ENCODE assay signal across 3 cellular contexts in the genomic region with DNA sequence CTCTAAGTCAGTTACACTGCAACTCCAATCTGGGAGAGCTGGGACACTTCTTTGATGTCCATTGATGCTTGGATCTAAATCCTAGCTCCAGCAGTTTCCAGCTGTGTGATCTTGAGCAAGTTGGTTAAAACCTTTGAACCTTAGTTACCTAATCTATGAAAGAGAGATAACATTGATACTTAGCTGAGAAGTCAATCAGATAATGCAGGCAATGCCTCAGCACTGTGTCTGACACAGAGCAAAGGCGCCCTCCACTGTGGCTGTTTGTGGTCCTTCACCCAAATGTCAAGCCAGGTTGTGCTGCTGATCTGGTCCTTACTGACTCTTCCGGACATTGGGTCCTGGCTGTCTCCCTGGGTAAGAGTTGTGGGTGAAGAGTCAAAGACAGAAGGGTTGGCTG.
A peak's percentile ranks its signal among the peaks of the same experiment; 100 is the strongest.
TF ChIP-seq lines count a peak whose summit lies in the region.

No MANE protein-coding gene starts in this region.

TF ChIP-seq in HCT116, 20 proteins besides CTCF, POLR2A, EP300 and RAD21 (continues in another document):
- TF ChIP-seq EZH2 (IDR thresholded peaks at IDR 0.05) (no peak), SP1 (IDR thresholded peaks at IDR 0.05; ENCODE audit: low read depth) (no peak), FOSL1 (IDR thresholded peaks at IDR 0.05; ENCODE audit: low read depth) (no peak), SRF (IDR thresholded peaks at IDR 0.05; ENCODE audit: low read depth) (no peak), POLR2AphosphoS5 (IDR thresholded peaks at IDR 0.05; ENCODE audit: low read depth, low read length) (no peak), EGR1 (IDR thresholded peaks at IDR 0.05; ENCODE audit: low read depth) (no peak), TCF7L2 (IDR thresholded peaks at IDR 0.05; ENCODE audit: borderline replicate concordance, extremely low read depth, insufficient read depth, insufficient read length) (no peak), CEBPB (IDR thresholded peaks at IDR 0.05; ENCODE audit: low read depth) (no peak), SIN3A (IDR thresholded peaks at IDR 0.05; ENCODE audit: low read depth) (no peak), YY1 (IDR thresholded peaks at IDR 0.05; ENCODE audit: extremely low read depth, insufficient replicate concordance, low read depth, low read length) (no peak), ZNF274 (IDR thresholded peaks at IDR 0.05; ENCODE audit: low read depth, low read length) (no peak), ZFX (IDR thresholded peaks at IDR 0.05) (no peak), CBX3 (IDR thresholded peaks at IDR 0.05; ENCODE audit: low read depth) (no peak), ELF1 (IDR thresholded peaks at IDR 0.05; ENCODE audit: borderline replicate concordance, low read depth) (no peak), JUND (IDR thresholded peaks at IDR 0.05) (no peak), REST (IDR thresholded peaks at IDR 0.05; ENCODE audit: low read depth) (no peak)
- TF ChIP-seq, protein P1, sequence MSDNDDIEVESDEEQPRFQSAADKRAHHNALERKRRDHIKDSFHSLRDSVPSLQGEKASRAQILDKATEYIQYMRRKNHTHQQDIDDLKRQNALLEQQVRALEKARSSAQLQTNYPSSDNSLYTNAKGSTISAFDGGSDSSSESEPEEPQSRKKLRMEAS (IDR thresholded peaks at IDR 0.05): no peak
- TF ChIP-seq, protein P2, sequence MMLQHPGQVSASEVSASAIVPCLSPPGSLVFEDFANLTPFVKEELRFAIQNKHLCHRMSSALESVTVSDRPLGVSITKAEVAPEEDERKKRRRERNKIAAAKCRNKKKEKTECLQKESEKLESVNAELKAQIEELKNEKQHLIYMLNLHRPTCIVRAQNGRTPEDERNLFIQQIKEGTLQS (IDR thresholded peaks at IDR 0.05): no peak

TF ChIP-seq in WTC11, 78 proteins besides CTCF, POLR2A, EP300 and RAD21 (continues in another document):
- TF ChIP-seq, protein P3, sequence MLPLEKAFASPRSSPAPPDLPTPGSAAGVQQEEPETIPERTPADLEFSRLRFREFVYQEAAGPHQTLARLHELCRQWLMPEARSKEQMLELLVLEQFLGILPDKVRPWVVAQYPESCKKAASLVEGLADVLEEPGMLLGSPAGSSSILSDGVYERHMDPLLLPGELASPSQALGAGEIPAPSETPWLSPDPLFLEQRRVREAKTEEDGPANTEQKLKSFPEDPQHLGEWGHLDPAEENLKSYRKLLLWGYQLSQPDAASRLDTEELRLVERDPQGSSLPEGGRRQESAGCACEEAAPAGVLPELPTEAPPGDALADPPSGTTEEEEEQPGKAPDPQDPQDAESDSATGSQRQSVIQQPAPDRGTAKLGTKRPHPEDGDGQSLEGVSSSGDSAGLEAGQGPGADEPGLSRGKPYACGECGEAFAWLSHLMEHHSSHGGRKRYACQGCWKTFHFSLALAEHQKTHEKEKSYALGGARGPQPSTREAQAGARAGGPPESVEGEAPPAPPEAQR (CRISPR knock-in tag; IDR thresholded peaks at IDR 0.05): no peak
- TF ChIP-seq GABPB1 (CRISPR knock-in tag; IDR thresholded peaks at IDR 0.05) (no peak), ZNF423 (CRISPR knock-in tag; IDR thresholded peaks at IDR 0.05) (no peak), NR2C2 (CRISPR knock-in tag; IDR thresholded peaks at IDR 0.05) (no peak), ZNF425 (CRISPR knock-in tag; conservative IDR thresholded peaks at IDR 0.05) (no peak), ZNF121 (CRISPR knock-in tag; IDR thresholded peaks at IDR 0.05) (no peak), IRF2 (CRISPR knock-in tag; IDR thresholded peaks at IDR 0.05; ENCODE audit: borderline replicate concordance, low read depth) (no peak), PRDM15 (CRISPR knock-in tag; IDR thresholded peaks at IDR 0.05) (no peak), E2F4 (CRISPR knock-in tag; IDR thresholded peaks at IDR 0.05; ENCODE audit: borderline replicate concordance, low read depth) (no peak)
- TF ChIP-seq, protein P4, sequence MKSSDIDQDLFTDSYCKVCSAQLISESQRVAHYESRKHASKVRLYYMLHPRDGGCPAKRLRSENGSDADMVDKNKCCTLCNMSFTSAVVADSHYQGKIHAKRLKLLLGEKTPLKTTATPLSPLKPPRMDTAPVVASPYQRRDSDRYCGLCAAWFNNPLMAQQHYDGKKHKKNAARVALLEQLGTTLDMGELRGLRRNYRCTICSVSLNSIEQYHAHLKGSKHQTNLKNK (CRISPR knock-in tag; IDR thresholded peaks at IDR 0.05): no peak

TF ChIP-seq in HepG2, 621 proteins besides CTCF, POLR2A, EP300 and RAD21:
- TF ChIP-seq STAG1 (CRISPR knock-in tag; IDR thresholded peaks at IDR 0.05): 0 out of 2 replicates have a peak, but pooled peaks have one; percentile 23
- TF ChIP-seq, protein P5, sequence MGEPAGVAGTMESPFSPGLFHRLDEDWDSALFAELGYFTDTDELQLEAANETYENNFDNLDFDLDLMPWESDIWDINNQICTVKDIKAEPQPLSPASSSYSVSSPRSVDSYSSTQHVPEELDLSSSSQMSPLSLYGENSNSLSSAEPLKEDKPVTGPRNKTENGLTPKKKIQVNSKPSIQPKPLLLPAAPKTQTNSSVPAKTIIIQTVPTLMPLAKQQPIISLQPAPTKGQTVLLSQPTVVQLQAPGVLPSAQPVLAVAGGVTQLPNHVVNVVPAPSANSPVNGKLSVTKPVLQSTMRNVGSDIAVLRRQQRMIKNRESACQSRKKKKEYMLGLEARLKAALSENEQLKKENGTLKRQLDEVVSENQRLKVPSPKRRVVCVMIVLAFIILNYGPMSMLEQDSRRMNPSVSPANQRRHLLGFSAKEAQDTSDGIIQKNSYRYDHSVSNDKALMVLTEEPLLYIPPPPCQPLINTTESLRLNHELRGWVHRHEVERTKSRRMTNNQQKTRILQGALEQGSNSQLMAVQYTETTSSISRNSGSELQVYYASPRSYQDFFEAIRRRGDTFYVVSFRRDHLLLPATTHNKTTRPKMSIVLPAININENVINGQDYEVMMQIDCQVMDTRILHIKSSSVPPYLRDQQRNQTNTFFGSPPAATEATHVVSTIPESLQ (CRISPR knock-in tag; conservative IDR thresholded peaks at IDR 0.05): no peak
